Comparison of ENCODE assay signal across 8 cellular contexts in genomic region chr4:174522183-174523002, GRCh38. TPM values are rescaled to one million over a fixed set of nuclear protein-coding genes. Genes with fewer than 3 reads are reported as not detected.
DNase-seq lines count a peak whose midpoint lies in the region; ATAC-seq and TF ChIP-seq lines count a peak whose summit lies in the region.

Gene HPGD (minus strand): TSS chr4:174522488. CDS start chr4:174522451, 37 bp downstream.

- H3K4me1 ChIP-seq in HUES64 (ENCODE audit: insufficient read depth, low read length): peaks cover 12% of the 10 kb centered on the region

- peak; percentile 51 for ATAC-seq in GM21515 (IDR thresholded peaks at IDR 0.05; ENCODE audit: unreplicated experiment)

- WGBS in HUES64: under 1% methylated on average over 60 of the region's 60 CpGs

- no peaks in the 10 kb centered on the region for H3K9me3 Mint-ChIP-seq in brain

- peaks cover 13% of the 10 kb centered on the region for H3K4me1 Mint-ChIP-seq in brain

- DNase-seq in CMK (ENCODE audit: low read depth) (peak; percentile 17), UCSD-AML1 (lab: John Stamatoyannopoulos, UW; ENCODE audit: unreplicated experiment) (peak; percentile 66), islet precursor cell (peak; percentile 88), T1000 (lab: John Stamatoyannopoulos, UW) (no peak)
- DNase-seq in stimulated activated CD4-positive, alpha-beta T cell treated with anti-CD3 and anti-CD28 coated beads, Interleukin-15, amount 100 ng/mL, for 48 hours (ENCODE audit: low read depth in 2 of 2): peak; percentile 16 to 51

- H3K4me3 ChIP-seq in HUES64 (ENCODE audit: low read length): peak within 1 kb of the TSS; percentile 57

- no peak for TF ChIP-seq CTCF in brain (conservative IDR thresholded peaks at IDR 0.05)

- no peaks in the 10 kb centered on the region for H3K9me3 ChIP-seq in HUES64 (ENCODE audit: insufficient read depth, low read depth, low read length)

- H3K36me3 ChIP-seq in HUES64 (ENCODE audit: insufficient read depth, low read length): no peaks in the 10 kb centered on the region

- peak within 1 kb of the TSS in 3 of 5 experiments; percentile 10 to 64 (median 51) for H3K27ac Mint-ChIP-seq in brain

- H3K4me3 Mint-ChIP-seq in brain: peak within 1 kb of the TSS; percentile 86 to 93 (median 89)

- peak within 1 kb of the TSS; percentile 37; the same call in 1 of the 2 replicates for H3K9ac ChIP-seq in HUES64 (ENCODE audit: low read depth, low read length)

- no peak within 1 kb of the TSS for H3K27ac ChIP-seq in HUES64 (ENCODE audit: low read depth, low read length)

- H3K27me3 Mint-ChIP-seq in brain: peaks cover 31% of the 10 kb centered on the region

- H3K36me3 Mint-ChIP-seq in brain: no peaks in the 10 kb centered on the region

- peaks cover 50% of the 10 kb centered on the region for H3K27me3 ChIP-seq in HUES64 (ENCODE audit: insufficient read depth, low read length)

RNA-seq across cellular contexts. Expression of gene HPGD, which starts in this region (rescaled TPM):
- 1.3 TPM for polyA plus RNA-seq in HUES64 (2013, experiment 1 of 2)
- 0.89 TPM for polyA plus RNA-seq in HUES64 (2013, experiment 2 of 2)
- 0.61 TPM for polyA plus RNA-seq in brain (ENCODE audit: insufficient read depth, low read depth, low replicate concordance)
